In genomic region chr4:184550476-184550875, GRCh38 we compare ENCODE assay signal across 22 cellular contexts.
DNase-seq lines count a peak whose midpoint lies in the region; ATAC-seq, FAIRE-seq and TF ChIP-seq lines count a peak whose summit lies in the region.
"Had no signal": no experiment of that assay in that cellular context is flagged by ENCODE, and none has a peak within 500 bp of the region (broad histone marks: within the 10 kb centered on the region; RNA-seq: fewer than 3 reads in every experiment).

No MANE protein-coding gene starts in this region.

- H3K27ac ChIP-seq in A549 (no peak overlapping the region), mesenchymal stem cell (ENCODE audit: low read length, poor library complexity, severe bottlenecking) (no peak overlapping the region), upper lobe of right lung (no peak overlapping the region), thyroid gland (no peak overlapping the region)
- H3K27ac ChIP-seq: BLaER1 treated with 17β-estradiol and CSF1 and Interleukin-3, amounts not matched to agents 10 nM and 100 nM had no signal

- no peak overlapping the region for H4K8ac ChIP-seq in mesenchymal stem cell (ENCODE audit: low read length)

- no peak for TF ChIP-seq CTCF in A549 (IDR thresholded peaks at IDR 0.05)
- no peak for TF ChIP-seq CTCF in AG10803 (conservative IDR thresholded peaks at IDR 0.05; ENCODE audit: low read length)
- no peak for TF ChIP-seq CTCF in upper lobe of right lung (IDR thresholded peaks at IDR 0.05)
- TF ChIP-seq CTCF in thyroid gland (IDR thresholded peaks at IDR 0.05), result no peak

- DNase-seq in A549 (ENCODE audit: low read depth in 1 of 2, low spot score in 1 of 2) (no peak), AG10803 (ENCODE audit: low read depth) (peak; percentile 10), fibroblast of gingiva (ENCODE audit: low read depth) (peak; percentile 54), mesenchymal stem cell (no peak), NCI-H1048 (lab: John Stamatoyannopoulos, UW) (no peak), upper lobe of right lung (no peak), thyroid gland (no peak)
- DNase-seq: 8988T; AML-193; BE2C; CD4-positive, alpha-beta T cell; CD8-positive, alpha-beta memory T cell; DMS 273 treated with DMSO at 0.1 percent for 48 hours; DMS79 treated with DMSO at 0.1 percent for 48 hours; GF-D8; GOT3; HFFc6 had no signal

- no peak overlapping the region for H4K91ac ChIP-seq in mesenchymal stem cell (ENCODE audit: low read length)

- H2BK15ac ChIP-seq in mesenchymal stem cell (ENCODE audit: low read depth, poor library complexity, severe bottlenecking), result no peak overlapping the region

- H3K79me1 ChIP-seq in mesenchymal stem cell (replicated peaks; ENCODE audit: low read length, poor library complexity, severe bottlenecking), result no peaks in the 10 kb centered on the region

- H3K14ac ChIP-seq in mesenchymal stem cell (ENCODE audit: low read length in 2 of 2), result no peak overlapping the region

- H2AFZ ChIP-seq in mesenchymal stem cell (ENCODE audit: low read depth, low read length), result no peak overlapping the region

- H2BK12ac ChIP-seq in mesenchymal stem cell (ENCODE audit: low read length in 2 of 2), result no peak overlapping the region

- no peak for TF ChIP-seq RAD21 in A549 (conservative IDR thresholded peaks at IDR 0.05 in 1 of 2, IDR thresholded peaks at IDR 0.05 in 1 of 2)

- CTCF ChIA-PET in A549 (lab: Yijun Ruan, JAX), result interaction anchor here (1.3 to 1.5 kb wide), 2 partner anchors 13 to 286 kb away, joined by 3 read pairs; no protein-coding TSS in a partner anchor

- H2BK5ac ChIP-seq in mesenchymal stem cell (ENCODE audit: low read depth, low read length, poor library complexity, severe bottlenecking), result no peak overlapping the region

- no peaks in the 10 kb centered on the region for H3K4me1 ChIP-seq in A549
- H3K4me1 ChIP-seq in mesenchymal stem cell (ENCODE audit: control insufficient read depth, insufficient read depth, low read depth, low read length), result no peaks in the 10 kb centered on the region
- H3K4me1 ChIP-seq in upper lobe of right lung, result no peaks in the 10 kb centered on the region
- no peaks in the 10 kb centered on the region for H3K4me1 ChIP-seq in thyroid gland
- H3K4me1 ChIP-seq: HAP-1 had no signal

- FAIRE-seq in A549 (lab: Jason Lieb, UNC), result no peak
- FAIRE-seq: D721Med, GM12891, H54 had no signal

- H3K9me3 ChIP-seq in A549, result no peaks in the 10 kb centered on the region
- H3K9me3 ChIP-seq in mesenchymal stem cell (ENCODE audit: control insufficient read depth, low read length), result no peaks in the 10 kb centered on the region
- no peaks in the 10 kb centered on the region for H3K9me3 ChIP-seq in upper lobe of right lung
- H3K9me3 ChIP-seq in thyroid gland, result no peaks in the 10 kb centered on the region
- H3K9me3 ChIP-seq: BE2C, HAP-1 had no signal

- intact Hi-C loops in upper lobe of right lung (cut with DNase I), result no loop called here
- intact Hi-C loops in thyroid gland (cut with DNase I), result no loop called here

- WGBS in A549 (ENCODE audit: missing lambda C conversion rate), result 46% methylated on average over 3 of the region's 3 CpGs
- WGBS in mesenchymal stem cell, result 100% methylated on average over 2 of the region's 3 CpGs
- 51 to 66% methylated on average over 3 of the region's 3 CpGs for WGBS in thyroid gland, 2 donors

- H3K9ac ChIP-seq in mesenchymal stem cell (ENCODE audit: low read length), result peak overlapping the region; percentile 31
- H3K9ac ChIP-seq: BLaER1 treated with 17β-estradiol and CSF1 and Interleukin-3, amounts not matched to agents 10 nM and 100 nM had no signal

- TF ChIP-seq EP300 in A549 (IDR thresholded peaks at IDR 0.05), result no peak

- POLR2A ChIA-PET in A549 (lab: Yijun Ruan, JAX), result no interaction called here

- H2AK5ac ChIP-seq in mesenchymal stem cell (ENCODE audit: low read length, severe bottlenecking), result no peak overlapping the region

- no peak overlapping the region for H3K4me3 ChIP-seq in A549
- no peak overlapping the region for H3K4me3 ChIP-seq in AG10803 (ENCODE audit: low read length)
- H3K4me3 ChIP-seq in mesenchymal stem cell (ENCODE audit: insufficient read depth in 1 of 2, low read depth in 1 of 2, low read length in 2 of 2), result no peak overlapping the region
- no peak overlapping the region for H3K4me3 ChIP-seq in upper lobe of right lung
- no peak overlapping the region for H3K4me3 ChIP-seq in thyroid gland (replicated peaks in 1 of 3)
- H3K4me3 ChIP-seq: BLaER1 treated with 17β-estradiol and CSF1 and Interleukin-3, amounts not matched to agents 10 nM and 100 nM; HAP-1 had no signal

- TF ChIP-seq POLR2A in A549 (IDR thresholded peaks at IDR 0.05; ENCODE audit: low read length), result no peak
- TF ChIP-seq POLR2A in thyroid gland (IDR thresholded peaks at IDR 0.05), result no peak

- H3K18ac ChIP-seq in mesenchymal stem cell (ENCODE audit: low read depth in 1 of 2, low read length in 2 of 2), result no peak overlapping the region

- H3K4me2 ChIP-seq in A549 (no peak overlapping the region), mesenchymal stem cell (ENCODE audit: low read length, poor library complexity, severe bottlenecking) (no peak overlapping the region)
- H3K4me2 ChIP-seq: BLaER1 treated with 17β-estradiol and CSF1 and Interleukin-3, amounts not matched to agents 10 nM and 100 nM had no signal

- no peak overlapping the region for H3K23ac ChIP-seq in mesenchymal stem cell (ENCODE audit: low read length in 2 of 2)

- no peak overlapping the region for H3K4ac ChIP-seq in mesenchymal stem cell (ENCODE audit: low read depth in 1 of 2, low read length in 2 of 2)

- no peaks in the 10 kb centered on the region for H3K36me3 ChIP-seq in mesenchymal stem cell (ENCODE audit: control insufficient read depth in 1 of 2, insufficient read depth in 2 of 2, low read depth in 1 of 2, low read length in 2 of 2)
- no peaks in the 10 kb centered on the region for H3K36me3 ChIP-seq in upper lobe of right lung
- no peaks in the 10 kb centered on the region for H3K36me3 ChIP-seq in thyroid gland
- H3K36me3 ChIP-seq: BE2C; BLaER1 treated with 17β-estradiol and CSF1 and Interleukin-3, amounts not matched to agents 10 nM and 100 nM; HAP-1 had no signal

- no peak for ATAC-seq in A549
- ATAC-seq in upper lobe of right lung, result no peak

- H2BK120ac ChIP-seq in mesenchymal stem cell (ENCODE audit: low read depth, low read length), result no peak overlapping the region

- H3K27me3 ChIP-seq in mesenchymal stem cell (ENCODE audit: control insufficient read depth in 1 of 2, insufficient read depth in 1 of 2, low read length in 2 of 2) (peaks cover 0 to 6% of the 10 kb centered on the region in 2 experiments), upper lobe of right lung (no peaks in the 10 kb centered on the region), thyroid gland (no peaks in the 10 kb centered on the region)
- H3K27me3 ChIP-seq: BE2C; BLaER1 treated with 17β-estradiol and CSF1 and Interleukin-3, amounts not matched to agents 10 nM and 100 nM had no signal

TF ChIP-seq in A549, 52 proteins besides CTCF, POLR2A, EP300 and RAD21:
- TF ChIP-seq MAFK (IDR thresholded peaks at IDR 0.05; ENCODE audit: partially characterized antibody), result peak; percentile 37
- TF ChIP-seq, protein P1, sequence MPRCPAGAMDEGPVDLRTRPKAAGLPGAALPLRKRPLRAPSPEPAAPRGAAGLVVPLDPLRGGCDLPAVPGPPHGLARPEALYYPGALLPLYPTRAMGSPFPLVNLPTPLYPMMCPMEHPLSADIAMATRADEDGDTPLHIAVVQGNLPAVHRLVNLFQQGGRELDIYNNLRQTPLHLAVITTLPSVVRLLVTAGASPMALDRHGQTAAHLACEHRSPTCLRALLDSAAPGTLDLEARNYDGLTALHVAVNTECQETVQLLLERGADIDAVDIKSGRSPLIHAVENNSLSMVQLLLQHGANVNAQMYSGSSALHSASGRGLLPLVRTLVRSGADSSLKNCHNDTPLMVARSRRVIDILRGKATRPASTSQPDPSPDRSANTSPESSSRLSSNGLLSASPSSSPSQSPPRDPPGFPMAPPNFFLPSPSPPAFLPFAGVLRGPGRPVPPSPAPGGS (IDR thresholded peaks at IDR 0.05), result no peak

Comparison
In these comparisons a context has a peak if more than half of its experiments do, and no peak if none do; other contexts are left out.
1. DNase-seq: peak in AG10803 (single experiment) and fibroblast of gingiva (single experiment); none in A549 (0 of 2), mesenchymal stem cell (single experiment), NCI-H1048 (single experiment), upper lobe of right lung (single experiment) and thyroid gland (0 of 2).